Comparison of ENCODE assay signal across 1 cellular context in genomic region chr2:45786030-45786830, GRCh38.
TF ChIP-seq lines count a peak whose summit lies in the region.

No MANE protein-coding gene starts in this region.

TF ChIP-seq in K562, 482 proteins besides CTCF, POLR2A, EP300 and RAD21 (continued from another document and continues in another):
- no peak for TF ChIP-seq ARID2 (IDR thresholded peaks at IDR 0.05)
- no peak for TF ChIP-seq ATF1 (CRISPR knock-in tag; IDR thresholded peaks at IDR 0.05)
- peak; percentile 63 for TF ChIP-seq ATF1 (tag; IDR thresholded peaks at IDR 0.05)
- TF ChIP-seq TBL1XR1 (IDR thresholded peaks at IDR 0.05; ENCODE audit: low read length in 2 of 2): 0 out of 4 replicates have a peak, but pooled peaks of 1 of the 2 experiments have one; percentile 26
- TF ChIP-seq TEAD4 (IDR thresholded peaks at IDR 0.05; ENCODE audit: low read length): peak; percentile 67; the same call in 1 of the 2 replicates
- no peak for TF ChIP-seq TEAD4 (CRISPR knock-in tag; IDR thresholded peaks at IDR 0.05; ENCODE audit: borderline replicate concordance)
- TF ChIP-seq PHB (CRISPR knock-in tag; IDR thresholded peaks at IDR 0.05): no peak
- peak; percentile 76 for TF ChIP-seq EGR1 (conservative IDR thresholded peaks at IDR 0.05)
- TF ChIP-seq L3MBTL2 (IDR thresholded peaks at IDR 0.05): peak; percentile 73
- TF ChIP-seq TRIM24 (IDR thresholded peaks at IDR 0.05): peak in 1 of 2 experiments; percentile 28; a peak in 1 of 4 replicates
- TF ChIP-seq GMEB1 (CRISPR knock-in tag; IDR thresholded peaks at IDR 0.05): no peak
- peak; percentile 61; the same call in 1 of the 2 replicates for TF ChIP-seq HDAC2 (IDR thresholded peaks at IDR 0.05)
- TF ChIP-seq TCF3 (CRISPR knock-in tag; IDR thresholded peaks at IDR 0.05): 0 out of 2 replicates have a peak, but pooled peaks have one; percentile 36
- 0 out of 2 replicates have a peak, but pooled peaks have one; percentile 9 for TF ChIP-seq SPI1 (IDR thresholded peaks at IDR 0.05; ENCODE audit: borderline replicate concordance, low read depth, low read length)
- TF ChIP-seq ZBTB1 (CRISPR knock-in tag; IDR thresholded peaks at IDR 0.05; ENCODE audit: borderline replicate concordance, low read depth): no peak
- 0 out of 2 replicates have a peak, but pooled peaks have one; percentile 25 for TF ChIP-seq ZNF76 (CRISPR knock-in tag; IDR thresholded peaks at IDR 0.05; ENCODE audit: borderline replicate concordance)
- TF ChIP-seq GABPA (tag; conservative IDR thresholded peaks at IDR 0.05; ENCODE audit: low read depth): peak; percentile 68
- peak; percentile 33 for TF ChIP-seq MEIS2 (IDR thresholded peaks at IDR 0.05; ENCODE audit: partially characterized antibody)
- TF ChIP-seq CHD4 (IDR thresholded peaks at IDR 0.05; ENCODE audit: insufficient read depth, insufficient replicate concordance, low read depth, low read length, poor library complexity, severe bottlenecking): no peak
- no peak for TF ChIP-seq OTX1 (CRISPR knock-in tag; IDR thresholded peaks at IDR 0.05)
- no peak for TF ChIP-seq CBX5 (IDR thresholded peaks at IDR 0.05; ENCODE audit: borderline replicate concordance, low read depth)
- 0 out of 2 replicates have a peak, but pooled peaks have one; percentile 43 for TF ChIP-seq CXXC5 (CRISPR knock-in tag; IDR thresholded peaks at IDR 0.05)
- TF ChIP-seq SIRT6 (IDR thresholded peaks at IDR 0.05; ENCODE audit: low read depth, low read length): no peak
- no peak for TF ChIP-seq SREBF1 (IDR thresholded peaks at IDR 0.05; ENCODE audit: borderline replicate concordance, low read depth, low read length)
- TF ChIP-seq ADNP (tag; IDR thresholded peaks at IDR 0.05): 0 out of 2 replicates have a peak, but pooled peaks have one; percentile 42
- peak; percentile 44; the same call in 1 of the 2 replicates for TF ChIP-seq SMARCE1 (IDR thresholded peaks at IDR 0.05)
- TF ChIP-seq HDAC6 (IDR thresholded peaks at IDR 0.05; ENCODE audit: low read depth, low read length): no peak
- no peak for TF ChIP-seq MBD1 (CRISPR knock-in tag; IDR thresholded peaks at IDR 0.05)
- TF ChIP-seq CTBP1 (IDR thresholded peaks at IDR 0.05; ENCODE audit: borderline replicate concordance): peak; percentile 21; the same call in 1 of the 2 replicates
- TF ChIP-seq ZBTB7A (IDR thresholded peaks at IDR 0.05; ENCODE audit: borderline replicate concordance, control insufficient read depth, low read depth, low read length): no peak
- TF ChIP-seq RBM25 (IDR thresholded peaks at IDR 0.05; ENCODE audit: low read depth, low read length, severe bottlenecking): peak; percentile 50
- no peak for TF ChIP-seq GTF2E2 (tag; IDR thresholded peaks at IDR 0.05)
- TF ChIP-seq CREB3 (tag; conservative IDR thresholded peaks at IDR 0.05; ENCODE audit: low read depth): no peak
- TF ChIP-seq AFF1 (IDR thresholded peaks at IDR 0.05; ENCODE audit: low read depth in 1 of 2, partially characterized antibody in 2 of 2): peak in 1 of 2 experiments; percentile 8
- peak; percentile 2; the same call in 1 of the 2 replicates for TF ChIP-seq ZNF583 (CRISPR knock-in tag; IDR thresholded peaks at IDR 0.05)
- TF ChIP-seq ETV1 (tag; conservative IDR thresholded peaks at IDR 0.05; ENCODE audit: low read depth): peak; percentile 76
- peak; percentile 87 for TF ChIP-seq ZNF589 (CRISPR knock-in tag; IDR thresholded peaks at IDR 0.05; ENCODE audit: low read depth)
- 0 out of 2 replicates have a peak, but pooled peaks have one; percentile 10 for TF ChIP-seq ZNF41 (CRISPR knock-in tag; conservative IDR thresholded peaks at IDR 0.05)
- TF ChIP-seq HMG20A (CRISPR knock-in tag; conservative IDR thresholded peaks at IDR 0.05): no peak
- peak; percentile 81 for TF ChIP-seq CREM (IDR thresholded peaks at IDR 0.05; ENCODE audit: low read depth)
- peak; percentile 88 for TF ChIP-seq ZNF175 (CRISPR knock-in tag; IDR thresholded peaks at IDR 0.05; ENCODE audit: low read depth)
- TF ChIP-seq IRF2 (CRISPR knock-in tag; IDR thresholded peaks at IDR 0.05): no peak
- no peak for TF ChIP-seq NR4A1 (CRISPR knock-in tag; IDR thresholded peaks at IDR 0.05)
- peak; percentile 66; the same call in 1 of the 2 replicates for TF ChIP-seq NR4A1 (tag; IDR thresholded peaks at IDR 0.05)
- no peak for TF ChIP-seq BCLAF1 (IDR thresholded peaks at IDR 0.05; ENCODE audit: borderline replicate concordance in 1 of 2, control insufficient read depth in 1 of 2, low read depth in 2 of 2, low read length in 1 of 2)
- TF ChIP-seq ATF3 (IDR thresholded peaks at IDR 0.05): peak; percentile 13; the same call in 1 of the 2 replicates
- no peak for TF ChIP-seq ATF3 (CRISPR knock-in tag; conservative IDR thresholded peaks at IDR 0.05)
